In genomic region chr2:42191285-42192009, GRCh38 we compare ENCODE assay signal across 1 cellular context.
TF ChIP-seq lines count a peak whose summit lies in the region.

No MANE protein-coding gene starts in this region.

TF ChIP-seq in HepG2, 621 proteins besides CTCF, POLR2A, EP300 and RAD21 (continued from another document and continues in another):
- TF ChIP-seq DRAP1 (CRISPR knock-in tag; IDR thresholded peaks at IDR 0.05) (peak; percentile 91), ZNF546 (CRISPR knock-in tag; conservative IDR thresholded peaks at IDR 0.05) (no peak), NCOA5 (CRISPR knock-in tag; IDR thresholded peaks at IDR 0.05) (no peak), ZNF263 (CRISPR knock-in tag; IDR thresholded peaks at IDR 0.05) (no peak), AFF4 (CRISPR knock-in tag; IDR thresholded peaks at IDR 0.05) (peak; percentile 67; the same call in 1 of the 2 replicates), ZNF232 (CRISPR knock-in tag; IDR thresholded peaks at IDR 0.05; ENCODE audit: borderline replicate concordance) (no peak), CSRNP2 (CRISPR knock-in tag; conservative IDR thresholded peaks at IDR 0.05; ENCODE audit: low read depth) (no peak), ZNF484 (CRISPR knock-in tag; IDR thresholded peaks at IDR 0.05; ENCODE audit: borderline replicate concordance, low read depth) (no peak), DZIP1 (CRISPR knock-in tag; IDR thresholded peaks at IDR 0.05) (no peak), TFAP4 (IDR thresholded peaks at IDR 0.05; ENCODE audit: borderline replicate concordance, low read depth) (peak; percentile 29; the same call in 1 of the 2 replicates), ZNF576 (CRISPR knock-in tag; IDR thresholded peaks at IDR 0.05) (no peak), KLF15 (CRISPR knock-in tag; IDR thresholded peaks at IDR 0.05; ENCODE audit: borderline replicate concordance) (no peak), RFX5 (IDR thresholded peaks at IDR 0.05; ENCODE audit: low read depth, low read length) (no peak), NFAT5 (CRISPR knock-in tag; IDR thresholded peaks at IDR 0.05) (no peak), ZNF335 (CRISPR knock-in tag; IDR thresholded peaks at IDR 0.05) (0 out of 2 replicates have a peak, but pooled peaks have one; percentile 15), NFKBIZ (CRISPR knock-in tag; IDR thresholded peaks at IDR 0.05) (peak; percentile 43; the same call in 1 of the 2 replicates), EHMT2 (IDR thresholded peaks at IDR 0.05; ENCODE audit: borderline replicate concordance, low read depth, low read length) (peak; percentile 60; the same call in 1 of the 2 replicates), MIER3 (CRISPR knock-in tag; IDR thresholded peaks at IDR 0.05; ENCODE audit: borderline replicate concordance) (peak; percentile 91; the same call in 1 of the 2 replicates), CCDC6 (CRISPR knock-in tag; IDR thresholded peaks at IDR 0.05) (no peak), LCORL (IDR thresholded peaks at IDR 0.05) (peak; percentile 70), LCORL (CRISPR knock-in tag; IDR thresholded peaks at IDR 0.05) (peak; percentile 90), POLR2G (IDR thresholded peaks at IDR 0.05; ENCODE audit: low read depth, low read length) (no peak; the same call in none of the 2 replicates), ZNF891 (CRISPR knock-in tag; IDR thresholded peaks at IDR 0.05) (no peak)
- TF ChIP-seq, protein P1, sequence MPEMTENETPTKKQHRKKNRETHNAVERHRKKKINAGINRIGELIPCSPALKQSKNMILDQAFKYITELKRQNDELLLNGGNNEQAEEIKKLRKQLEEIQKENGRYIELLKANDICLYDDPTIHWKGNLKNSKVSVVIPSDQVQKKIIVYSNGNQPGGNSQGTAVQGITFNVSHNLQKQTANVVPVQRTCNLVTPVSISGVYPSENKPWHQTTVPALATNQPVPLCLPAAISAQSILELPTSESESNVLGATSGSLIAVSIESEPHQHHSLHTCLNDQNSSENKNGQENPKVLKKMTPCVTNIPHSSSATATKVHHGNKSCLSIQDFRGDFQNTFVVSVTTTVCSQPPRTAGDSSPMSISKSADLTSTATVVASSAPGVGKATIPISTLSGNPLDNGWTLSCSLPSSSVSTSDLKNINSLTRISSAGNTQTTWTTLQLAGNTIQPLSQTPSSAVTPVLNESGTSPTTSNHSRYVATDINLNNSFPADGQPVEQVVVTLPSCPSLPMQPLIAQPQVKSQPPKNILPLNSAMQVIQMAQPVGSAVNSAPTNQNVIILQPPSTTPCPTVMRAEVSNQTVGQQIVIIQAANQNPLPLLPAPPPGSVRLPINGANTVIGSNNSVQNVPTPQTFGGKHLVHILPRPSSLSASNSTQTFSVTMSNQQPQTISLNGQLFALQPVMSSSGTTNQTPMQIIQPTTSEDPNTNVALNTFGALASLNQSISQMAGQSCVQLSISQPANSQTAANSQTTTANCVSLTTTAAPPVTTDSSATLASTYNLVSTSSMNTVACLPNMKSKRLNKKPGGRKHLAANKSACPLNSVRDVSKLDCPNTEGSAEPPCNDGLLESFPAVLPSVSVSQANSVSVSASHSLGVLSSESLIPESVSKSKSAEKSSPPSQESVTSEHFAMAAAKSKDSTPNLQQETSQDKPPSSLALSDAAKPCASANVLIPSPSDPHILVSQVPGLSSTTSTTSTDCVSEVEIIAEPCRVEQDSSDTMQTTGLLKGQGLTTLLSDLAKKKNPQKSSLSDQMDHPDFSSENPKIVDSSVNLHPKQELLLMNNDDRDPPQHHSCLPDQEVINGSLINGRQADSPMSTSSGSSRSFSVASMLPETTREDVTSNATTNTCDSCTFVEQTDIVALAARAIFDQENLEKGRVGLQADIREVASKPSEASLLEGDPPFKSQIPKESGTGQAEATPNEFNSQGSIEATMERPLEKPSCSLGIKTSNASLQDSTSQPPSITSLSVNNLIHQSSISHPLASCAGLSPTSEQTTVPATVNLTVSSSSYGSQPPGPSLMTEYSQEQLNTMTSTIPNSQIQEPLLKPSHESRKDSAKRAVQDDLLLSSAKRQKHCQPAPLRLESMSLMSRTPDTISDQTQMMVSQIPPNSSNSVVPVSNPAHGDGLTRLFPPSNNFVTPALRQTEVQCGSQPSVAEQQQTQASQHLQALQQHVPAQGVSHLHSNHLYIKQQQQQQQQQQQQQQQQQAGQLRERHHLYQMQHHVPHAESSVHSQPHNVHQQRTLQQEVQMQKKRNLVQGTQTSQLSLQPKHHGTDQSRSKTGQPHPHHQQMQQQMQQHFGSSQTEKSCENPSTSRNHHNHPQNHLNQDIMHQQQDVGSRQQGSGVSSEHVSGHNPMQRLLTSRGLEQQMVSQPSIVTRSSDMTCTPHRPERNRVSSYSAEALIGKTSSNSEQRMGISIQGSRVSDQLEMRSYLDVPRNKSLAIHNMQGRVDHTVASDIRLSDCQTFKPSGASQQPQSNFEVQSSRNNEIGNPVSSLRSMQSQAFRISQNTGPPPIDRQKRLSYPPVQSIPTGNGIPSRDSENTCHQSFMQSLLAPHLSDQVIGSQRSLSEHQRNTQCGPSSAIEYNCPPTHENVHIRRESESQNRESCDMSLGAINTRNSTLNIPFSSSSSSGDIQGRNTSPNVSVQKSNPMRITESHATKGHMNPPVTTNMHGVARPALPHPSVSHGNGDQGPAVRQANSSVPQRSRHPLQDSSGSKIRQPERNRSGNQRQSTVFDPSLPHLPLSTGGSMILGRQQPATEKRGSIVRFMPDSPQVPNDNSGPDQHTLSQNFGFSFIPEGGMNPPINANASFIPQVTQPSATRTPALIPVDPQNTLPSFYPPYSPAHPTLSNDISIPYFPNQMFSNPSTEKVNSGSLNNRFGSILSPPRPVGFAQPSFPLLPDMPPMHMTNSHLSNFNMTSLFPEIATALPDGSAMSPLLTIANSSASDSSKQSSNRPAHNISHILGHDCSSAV (CRISPR knock-in tag; IDR thresholded peaks at IDR 0.05; ENCODE audit: borderline replicate concordance), result no peak
- TF ChIP-seq, protein P2, sequence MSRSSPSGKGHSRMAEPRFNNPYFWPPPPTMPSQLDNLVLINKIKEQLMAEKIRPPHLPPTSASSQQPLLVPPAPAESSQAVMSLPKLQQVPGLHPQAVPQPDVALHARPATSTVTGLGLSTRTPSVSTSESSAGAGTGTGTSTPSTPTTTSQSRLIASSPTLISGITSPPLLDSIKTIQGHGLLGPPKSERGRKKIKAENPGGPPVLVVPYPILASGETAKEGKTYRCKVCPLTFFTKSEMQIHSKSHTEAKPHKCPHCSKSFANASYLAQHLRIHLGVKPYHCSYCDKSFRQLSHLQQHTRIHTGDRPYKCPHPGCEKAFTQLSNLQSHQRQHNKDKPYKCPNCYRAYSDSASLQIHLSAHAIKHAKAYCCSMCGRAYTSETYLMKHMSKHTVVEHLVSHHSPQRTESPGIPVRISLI (CRISPR knock-in tag; IDR thresholded peaks at IDR 0.05; ENCODE audit: borderline replicate concordance), result 0 out of 2 replicates have a peak, but pooled peaks have one; percentile 62
